In the genomic region with DNA sequence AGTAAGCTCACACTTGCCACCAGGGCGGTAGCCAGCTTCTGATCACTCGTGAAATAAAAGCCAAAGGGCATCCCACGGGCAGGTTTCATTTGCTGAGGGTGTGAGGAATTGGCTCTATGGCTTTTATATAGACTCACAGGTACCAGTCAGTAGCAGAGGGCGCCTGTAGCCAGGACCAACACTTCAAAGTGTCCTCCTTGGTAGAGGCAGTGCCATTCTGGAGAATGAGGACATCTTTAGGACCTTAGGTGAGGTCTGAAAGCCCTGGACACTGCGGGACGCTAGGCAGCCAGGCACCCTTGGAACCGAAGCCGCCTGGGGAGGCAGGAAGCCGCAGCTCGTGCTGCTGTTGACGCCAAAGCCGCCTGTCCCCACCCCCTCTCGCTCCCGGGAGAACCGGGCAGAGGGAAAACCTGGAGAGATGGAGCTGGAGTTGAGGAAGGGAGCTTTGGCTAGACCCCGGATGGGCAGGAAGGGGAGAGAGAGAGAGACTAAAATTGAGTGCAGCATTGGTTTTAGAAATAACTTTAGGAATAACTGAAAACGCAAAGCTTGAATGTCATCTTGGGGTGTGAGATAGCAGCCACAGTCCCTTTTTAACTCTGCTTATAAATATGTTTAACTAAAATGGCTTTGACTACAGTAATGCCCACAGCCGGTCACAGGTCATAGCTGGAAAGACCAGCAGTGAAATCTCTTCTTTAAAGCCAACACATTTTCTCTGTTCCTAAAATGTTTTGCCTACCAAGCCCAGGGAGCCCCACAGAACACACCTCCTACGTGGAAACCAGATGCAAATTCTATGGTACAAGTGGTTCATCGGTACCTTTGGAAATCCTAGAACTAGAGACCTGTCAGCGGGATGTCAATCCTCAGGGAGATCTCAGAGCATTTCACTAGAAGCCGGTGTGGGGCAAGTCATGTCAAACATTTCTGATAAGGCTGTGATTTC, we compare ENCODE assay signal across 8 cellular contexts.
A peak's percentile ranks its signal among the peaks of the same experiment; 100 is the strongest.
DNase-seq lines count a peak whose midpoint lies in the region; ATAC-seq, FAIRE-seq and TF ChIP-seq lines count a peak whose summit lies in the region.

No MANE protein-coding gene starts in this region.

- H3K4me1 ChIP-seq in A549 = peaks cover 17% of the 10 kb centered on the region; the same call in 2 of the 3 replicates
- H3K4me1 ChIP-seq in OCI-LY3 (ENCODE audit: low read length) = peaks cover 11% of the 10 kb centered on the region; the same call in 1 of the 2 replicates

- H2AFZ ChIP-seq in OCI-LY3 (ENCODE audit: low read depth, low read length) = peak overlapping the region; percentile 51; the same call in 1 of the 2 replicates

- DNase-seq in A549 (ENCODE audit: low read depth in 1 of 2, low spot score in 1 of 2) = peak; percentile 70 to 81
- DNase-seq in H4 (ENCODE audit: low spot score) = peak; percentile 75
- peak; percentile 79 for DNase-seq in MCF 10A (ENCODE audit: unreplicated experiment)
- DNase-seq in retina = peak; percentile 95
- no peak for DNase-seq in NCI-H1694 (lab: John Stamatoyannopoulos, UW)

- H3K27ac ChIP-seq in A549 (peak overlapping the region; percentile 91 to 92), OCI-LY3 (ENCODE audit: low read length) (no peak overlapping the region)

- H3K4me2 ChIP-seq in A549 = peak overlapping the region; percentile 90
- H3K4me2 ChIP-seq in OCI-LY3 (ENCODE audit: low read length) = peak overlapping the region; percentile 88

- no peaks in the 10 kb centered on the region for H3K27me3 Mint-ChIP-seq in MCF 10A (ENCODE audit: insufficient read depth, unreplicated experiment)

- TF ChIP-seq EP300 in A549 (IDR thresholded peaks at IDR 0.05) = no peak

- H3K4me1 Mint-ChIP-seq in MCF 10A (ENCODE audit: insufficient read depth, unreplicated experiment) = peaks cover 24% of the 10 kb centered on the region

- H3K4me3 ChIP-seq in A549 (peak overlapping the region; percentile 47), OCI-LY3 (ENCODE audit: low read length) (peak overlapping the region; percentile 77), iPS-11a (ENCODE audit: low read depth, low read length) (peak overlapping the region; percentile 18)

- intact Hi-C loops in MCF 10A (cut with micrococcal nuclease) = loop anchor here (5.0 kb wide), 1 partner anchor 130 kb away; the partner anchor contains the start of gene CDYL

- TF ChIP-seq POLR2A in A549 (IDR thresholded peaks at IDR 0.05; ENCODE audit: low read length) = peak; percentile 31; the same call in 1 of the 2 replicates

- no peak for TF ChIP-seq CTCF in A549 (IDR thresholded peaks at IDR 0.05)
- TF ChIP-seq CTCF in OCI-LY3 (IDR thresholded peaks at IDR 0.05; ENCODE audit: low read depth, low read length) = no peak
- TF ChIP-seq CTCF in MCF 10A (IDR thresholded peaks at IDR 0.05; ENCODE audit: unreplicated experiment) = no peak

- H3K9me3 ChIP-seq in A549 (peaks cover 4% of the 10 kb centered on the region; the same call in 1 of the 3 replicates), OCI-LY3 (ENCODE audit: insufficient read depth, low read length) (no peaks in the 10 kb centered on the region)

- POLR2A ChIA-PET in A549 (lab: Yijun Ruan, JAX) = interaction anchor here (0.6 to 1.4 kb wide), 4 partner anchors 87 to 329 kb away, joined by 3 to 13 read pairs (median 7); partner anchors contain the start of gene CDYL
- POLR2A ChIA-PET in MCF 10A (lab: Yijun Ruan, JAX) = interaction anchor here (0.7 to 1.5 kb wide), 6 partner anchors 8 to 334 kb away, joined by 3 to 4 read pairs (median 3); partner anchors contain the start of gene CDYL

- FAIRE-seq in A549 (lab: Jason Lieb, UNC) = no peak

- H3K9ac ChIP-seq in OCI-LY3 (ENCODE audit: low read length) = peak overlapping the region; percentile 50; the same call in 1 of the 2 replicates

- peak overlapping the region; percentile 76 for H3K4me3 Mint-ChIP-seq in MCF 10A (ENCODE audit: unreplicated experiment)

- H3K36me3 ChIP-seq in OCI-LY3 (replicated peaks; ENCODE audit: low read depth, low read length) = no peaks in the 10 kb centered on the region

- no peaks in the 10 kb centered on the region for H3K9me3 Mint-ChIP-seq in MCF 10A (ENCODE audit: unreplicated experiment)

- H3K36me3 Mint-ChIP-seq in MCF 10A (ENCODE audit: insufficient read depth, unreplicated experiment) = no peaks in the 10 kb centered on the region

- ATAC-seq in A549 (peak; percentile 93 to 95), GM18867 (IDR thresholded peaks at IDR 0.05; ENCODE audit: unreplicated experiment) (no peak)

- peak overlapping the region; percentile 81 for H3K27ac Mint-ChIP-seq in MCF 10A (ENCODE audit: low read depth, unreplicated experiment)

- no peaks in the 10 kb centered on the region for H4K20me1 ChIP-seq in OCI-LY3 (ENCODE audit: insufficient read depth, low read length)

- peak in 1 of 2 experiments; percentile 53; a peak in 4 of 5 replicates for TF ChIP-seq RAD21 in A549 (conservative IDR thresholded peaks at IDR 0.05 in 1 of 2, IDR thresholded peaks at IDR 0.05 in 1 of 2)

- CTCF ChIA-PET in A549 (lab: Yijun Ruan, JAX) (no interaction called here), MCF 10A (lab: Yijun Ruan, JAX) (no interaction called here)

- 16% methylated on average over 14 of the region's 22 CpGs for WGBS in A549 (ENCODE audit: missing lambda C conversion rate)

- H3K27me3 ChIP-seq in OCI-LY3 (ENCODE audit: low read depth, low read length) = no peaks in the 10 kb centered on the region

- BruUV-seq in MCF 10A (replicated peaks; lab: Mats Ljungman, UMichigan) = no TSS peak

- H3K79me2 ChIP-seq in OCI-LY3 (ENCODE audit: low read length) = no peaks in the 10 kb centered on the region

TF ChIP-seq in A549, 52 proteins besides CTCF, POLR2A, EP300 and RAD21 (continues in another document):
- no peak for TF ChIP-seq CEBPB (IDR thresholded peaks at IDR 0.05)
- TF ChIP-seq TP53 (CRISPR knock-in tag; IDR thresholded peaks at IDR 0.05) = no peak
- TF ChIP-seq, protein P1, sequence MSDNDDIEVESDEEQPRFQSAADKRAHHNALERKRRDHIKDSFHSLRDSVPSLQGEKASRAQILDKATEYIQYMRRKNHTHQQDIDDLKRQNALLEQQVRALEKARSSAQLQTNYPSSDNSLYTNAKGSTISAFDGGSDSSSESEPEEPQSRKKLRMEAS (IDR thresholded peaks at IDR 0.05) = peak; percentile 98
- no peak for TF ChIP-seq PHF8 (IDR thresholded peaks at IDR 0.05; ENCODE audit: borderline replicate concordance, low read depth)
- TF ChIP-seq, protein P2, sequence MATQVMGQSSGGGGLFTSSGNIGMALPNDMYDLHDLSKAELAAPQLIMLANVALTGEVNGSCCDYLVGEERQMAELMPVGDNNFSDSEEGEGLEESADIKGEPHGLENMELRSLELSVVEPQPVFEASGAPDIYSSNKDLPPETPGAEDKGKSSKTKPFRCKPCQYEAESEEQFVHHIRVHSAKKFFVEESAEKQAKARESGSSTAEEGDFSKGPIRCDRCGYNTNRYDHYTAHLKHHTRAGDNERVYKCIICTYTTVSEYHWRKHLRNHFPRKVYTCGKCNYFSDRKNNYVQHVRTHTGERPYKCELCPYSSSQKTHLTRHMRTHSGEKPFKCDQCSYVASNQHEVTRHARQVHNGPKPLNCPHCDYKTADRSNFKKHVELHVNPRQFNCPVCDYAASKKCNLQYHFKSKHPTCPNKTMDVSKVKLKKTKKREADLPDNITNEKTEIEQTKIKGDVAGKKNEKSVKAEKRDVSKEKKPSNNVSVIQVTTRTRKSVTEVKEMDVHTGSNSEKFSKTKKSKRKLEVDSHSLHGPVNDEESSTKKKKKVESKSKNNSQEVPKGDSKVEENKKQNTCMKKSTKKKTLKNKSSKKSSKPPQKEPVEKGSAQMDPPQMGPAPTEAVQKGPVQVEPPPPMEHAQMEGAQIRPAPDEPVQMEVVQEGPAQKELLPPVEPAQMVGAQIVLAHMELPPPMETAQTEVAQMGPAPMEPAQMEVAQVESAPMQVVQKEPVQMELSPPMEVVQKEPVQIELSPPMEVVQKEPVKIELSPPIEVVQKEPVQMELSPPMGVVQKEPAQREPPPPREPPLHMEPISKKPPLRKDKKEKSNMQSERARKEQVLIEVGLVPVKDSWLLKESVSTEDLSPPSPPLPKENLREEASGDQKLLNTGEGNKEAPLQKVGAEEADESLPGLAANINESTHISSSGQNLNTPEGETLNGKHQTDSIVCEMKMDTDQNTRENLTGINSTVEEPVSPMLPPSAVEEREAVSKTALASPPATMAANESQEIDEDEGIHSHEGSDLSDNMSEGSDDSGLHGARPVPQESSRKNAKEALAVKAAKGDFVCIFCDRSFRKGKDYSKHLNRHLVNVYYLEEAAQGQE (IDR thresholded peaks at IDR 0.05) = no peak
- no peak for TF ChIP-seq CBX2 (IDR thresholded peaks at IDR 0.05; ENCODE audit: borderline replicate concordance, low read depth)
- TF ChIP-seq SMC3 (IDR thresholded peaks at IDR 0.05) = peak; percentile 58
- TF ChIP-seq, protein P3, sequence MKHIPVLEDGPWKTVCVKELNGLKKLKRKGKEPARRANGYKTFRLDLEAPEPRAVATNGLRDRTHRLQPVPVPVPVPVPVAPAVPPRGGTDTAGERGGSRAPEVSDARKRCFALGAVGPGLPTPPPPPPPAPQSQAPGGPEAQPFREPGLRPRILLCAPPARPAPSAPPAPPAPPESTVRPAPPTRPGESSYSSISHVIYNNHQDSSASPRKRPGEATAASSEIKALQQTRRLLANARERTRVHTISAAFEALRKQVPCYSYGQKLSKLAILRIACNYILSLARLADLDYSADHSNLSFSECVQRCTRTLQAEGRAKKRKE (CRISPR knock-in tag; IDR thresholded peaks at IDR 0.05; ENCODE audit: low read depth) = no peak
- no peak for TF ChIP-seq ZC3H11A (IDR thresholded peaks at IDR 0.05)
- TF ChIP-seq CHD2 (IDR thresholded peaks at IDR 0.05; ENCODE audit: low read length, partially characterized antibody) = no peak
- no peak for TF ChIP-seq FOSL2 (IDR thresholded peaks at IDR 0.05)
- TF ChIP-seq FOSL2 (CRISPR knock-in tag; IDR thresholded peaks at IDR 0.05) = peak; percentile 19; the same call in 1 of the 2 replicates
- no peak for TF ChIP-seq BCL3 (IDR thresholded peaks at IDR 0.05)
- peak in 1 of 2 experiments; percentile 43; a peak in 1 of 5 replicates for TF ChIP-seq JUN (IDR thresholded peaks at IDR 0.05)
- TF ChIP-seq FOSB (CRISPR knock-in tag; IDR thresholded peaks at IDR 0.05) = no peak
- TF ChIP-seq MAFK (IDR thresholded peaks at IDR 0.05; ENCODE audit: partially characterized antibody) = no peak
- TF ChIP-seq GATA3 (IDR thresholded peaks at IDR 0.05; ENCODE audit: borderline replicate concordance) = peak; percentile 40; the same call in 1 of the 2 replicates

Comparison
In these comparisons a context has a peak if more than half of its experiments do, and no peak if none do; other contexts are left out.
1. H3K4me3 ChIP-seq: peak in every context shown above with its lines; median percentile 77 in OCI-LY3; 47 in A549; 18 in iPS-11a.